In the genomic region with DNA sequence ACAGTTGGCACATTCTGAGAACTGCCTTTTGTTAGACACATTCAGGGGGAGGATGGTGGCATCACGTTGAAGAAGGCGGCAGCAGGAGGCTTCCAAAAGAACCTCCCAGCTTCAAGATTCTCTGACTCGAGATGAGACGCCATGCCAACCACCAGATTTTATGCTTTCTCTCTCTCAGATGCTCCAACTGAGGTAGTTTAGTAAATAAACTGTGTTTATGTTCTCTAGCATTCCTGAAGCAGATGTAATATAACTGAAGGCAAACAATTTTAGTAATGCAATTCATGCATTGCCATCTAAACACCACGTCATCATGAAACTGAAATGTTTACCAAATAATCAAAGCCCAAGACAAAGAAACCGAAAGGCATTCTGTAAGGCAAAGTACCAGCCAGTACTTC, we compare ENCODE assay signal across 11 cellular contexts.
DNase-seq lines count a peak whose midpoint lies in the region; ATAC-seq and TF ChIP-seq lines count a peak whose summit lies in the region.
"Had no signal": no experiment of that assay in that cellular context is flagged by ENCODE, and none has a peak within 500 bp of the region (broad histone marks: within the 10 kb centered on the region; RNA-seq: fewer than 3 reads in every experiment).

No MANE protein-coding gene starts in this region.

- H3K9ac ChIP-seq in OCI-LY1 (ENCODE audit: low read length), result no peak overlapping the region

- H3K4me1 ChIP-seq in OCI-LY1 (ENCODE audit: insufficient read depth, low read length, severe bottlenecking), result peaks cover 36% of the 10 kb centered on the region

- no peaks in the 10 kb centered on the region for H3K9me3 ChIP-seq in OCI-LY1 (ENCODE audit: low read length)

- ATAC-seq in GM21367 (IDR thresholded peaks at IDR 0.05; ENCODE audit: unreplicated experiment), result peak; percentile 52
- no peak for ATAC-seq in HG03460 (IDR thresholded peaks at IDR 0.05; ENCODE audit: unreplicated experiment)
- ATAC-seq in left lobe of liver, result no peak

- H3F3A ChIP-seq in OCI-LY1 (ENCODE audit: insufficient read depth, low read length), result no peaks in the 10 kb centered on the region

- H3K36me3 ChIP-seq in OCI-LY1 (ENCODE audit: insufficient read depth, low read length), result peaks cover 31% of the 10 kb centered on the region
- H3K36me3 ChIP-seq: WERI-Rb-1 had no signal

- H3K27me3 ChIP-seq in OCI-LY1 (ENCODE audit: insufficient read depth, low read length), result no peaks in the 10 kb centered on the region

- peak; percentile 52 for DNase-seq in GM12865 (ENCODE audit: low read depth)
- peak; percentile 43 for DNase-seq in fibroblast of peridontal ligament (ENCODE audit: extremely low read depth)
- DNase-seq in amniotic stem cell (lab: John Stamatoyannopoulos, UW), result no peak
- no peak for DNase-seq in erythroblast (lab: John Stamatoyannopoulos, UW)
- DNase-seq in left lobe of liver (ENCODE audit: low spot score), result no peak
- DNase-seq: NCI-H2171 treated with DMSO at 0.1 percent for 48 hours, substantia nigra, WERI-Rb-1 had no signal

- TF ChIP-seq POLR2A in erythroblast (IDR thresholded peaks at IDR 0.05; ENCODE audit: low read length), result no peak

- peak overlapping the region; percentile 51 for H3K27ac ChIP-seq in OCI-LY1 (ENCODE audit: low read depth, low read length, poor library complexity, severe bottlenecking)
- H3K27ac ChIP-seq: WERI-Rb-1 had no signal

- no peak overlapping the region for H2AFZ ChIP-seq in OCI-LY1 (ENCODE audit: low read length)

- H3K4me3 ChIP-seq in GM12865 (ENCODE audit: low read depth, low read length) (no peak overlapping the region), OCI-LY1 (ENCODE audit: low read depth, low read length, poor library complexity, severe bottlenecking) (no peak overlapping the region)

- H3K9me2 ChIP-seq in OCI-LY1 (ENCODE audit: low read depth, low read length), result no peaks in the 10 kb centered on the region

- no peak overlapping the region for H3K4me2 ChIP-seq in OCI-LY1 (ENCODE audit: low read length)

- H3K79me2 ChIP-seq in OCI-LY1 (ENCODE audit: insufficient read depth, low read length), result peaks cover 45% of the 10 kb centered on the region

- no peak for TF ChIP-seq CTCF in GM12865 (IDR thresholded peaks at IDR 0.05; ENCODE audit: insufficient read depth, low read depth, low read length, missing control alignments)
- no peak for TF ChIP-seq CTCF in OCI-LY1 (IDR thresholded peaks at IDR 0.05; ENCODE audit: low read length)

- H4K20me1 ChIP-seq in OCI-LY1 (ENCODE audit: insufficient read depth, low read length), result no peaks in the 10 kb centered on the region

Comparison
In these comparisons a context has a peak if more than half of its experiments do, and no peak if none do; other contexts are left out.
1. DNase-seq: peak in GM12865 (single experiment) and fibroblast of peridontal ligament (single experiment); none in amniotic stem cell (single experiment), erythroblast (0 of 2) and left lobe of liver (single experiment).